In genomic region chr1:236275061-236275460, GRCh38 we compare ENCODE assay signal across 21 cellular contexts. TPM values are rescaled to one million over a fixed set of nuclear protein-coding genes. Genes with fewer than 3 reads are reported as not detected.
DNase-seq lines count a peak whose midpoint lies in the region; ATAC-seq, FAIRE-seq and TF ChIP-seq lines count a peak whose summit lies in the region.
"Had no signal": no experiment of that assay in that cellular context is flagged by ENCODE, and none has a peak within 500 bp of the region (broad histone marks: within the 10 kb centered on the region; RNA-seq: fewer than 3 reads in every experiment).

No MANE protein-coding gene starts in this region.

- intact Hi-C loops in K562 (cut with micrococcal nuclease) = no loop called here

- H3K4me1 ChIP-seq in HEK293 (ENCODE audit: control insufficient read depth, insufficient read depth, low read length) (no peaks in the 10 kb centered on the region), Loucy (ENCODE audit: insufficient read depth, low read length, poor library complexity, severe bottlenecking) (peaks cover 32% of the 10 kb centered on the region), K562 (replicated peaks in 1 of 2; ENCODE audit: control insufficient read depth in 2 of 2, insufficient read depth in 2 of 2, low read length in 2 of 2) (no peaks in the 10 kb centered on the region; a peak in 1 of 5 replicates)
- H3K4me1 ChIP-seq: BE2C, Caco-2 had no signal

- no peaks in the 10 kb centered on the region for H3K36me3 Mint-ChIP-seq in activated T-helper 17 cell treated with anti-CD3 and anti-CD28 coated beads, Interleukin-2, amount 50 U/mL, for 72 hours (ENCODE audit: low read depth)

- H3F3A ChIP-seq in Loucy (ENCODE audit: low read depth) = no peaks in the 10 kb centered on the region

- H2AFZ ChIP-seq in Loucy (ENCODE audit: low read length) = no peak overlapping the region
- H2AFZ ChIP-seq in K562 (ENCODE audit: low read depth, low read length) = no peak overlapping the region

- H3K27ac Mint-ChIP-seq in activated T-helper 17 cell treated with anti-CD3 and anti-CD28 coated beads, Interleukin-2, amount 50 U/mL, for 72 hours = no peak overlapping the region
- H3K27ac Mint-ChIP-seq: CD4-positive, alpha-beta T cell; CD8-positive, alpha-beta T cell had no signal

- no peaks in the 10 kb centered on the region for H3K9me2 ChIP-seq in Loucy (replicated peaks; ENCODE audit: low read depth, low read length)

- H4K20me1 ChIP-seq in Loucy (ENCODE audit: insufficient read depth, low read length, poor library complexity, severe bottlenecking) = peaks cover 11% of the 10 kb centered on the region
- H4K20me1 ChIP-seq in K562 (replicated peaks; ENCODE audit: control insufficient read depth, insufficient read depth, low read length) = no peaks in the 10 kb centered on the region

- H3K9me3 Mint-ChIP-seq in activated T-helper 17 cell treated with anti-CD3 and anti-CD28 coated beads, Interleukin-2, amount 50 U/mL, for 72 hours = peaks cover 3% of the 10 kb centered on the region
- H3K9me3 Mint-ChIP-seq: CD4-positive, alpha-beta T cell; CD8-positive, alpha-beta T cell had no signal

- no peak overlapping the region for H3K9ac ChIP-seq in Loucy (ENCODE audit: low read depth, low read length, poor library complexity, severe bottlenecking)
- H3K9ac ChIP-seq in K562 (ENCODE audit: insufficient read depth in 1 of 2, low read depth in 2 of 2, low read length in 2 of 2) = no peak overlapping the region
- H3K9ac ChIP-seq: BLaER1 had no signal

- no peak for FAIRE-seq in K562 (lab: Jason Lieb, UNC)
- no peak for FAIRE-seq in H54 (lab: Jason Lieb, UNC)
- FAIRE-seq: A204.1, D721Med, G401.6 had no signal

- TF ChIP-seq POLR2A in K562 (conservative IDR thresholded peaks at IDR 0.05) (no peak), H54 (IDR thresholded peaks at IDR 0.05; ENCODE audit: low read depth, low read length) (no peak)

- CTCF ChIA-PET in HEK293 (lab: Yijun Ruan, JAX) = interaction anchor here (0.6 kb wide), 1 partner anchor 22 kb away, joined by 4 read pairs; no protein-coding TSS in a partner anchor
- CTCF ChIA-PET in K562 (lab: Yijun Ruan, JAX; ENCODE audit: low intra/inter-chr PET ratio) = no interaction called here

- H3K36me3 ChIP-seq in HEK293 (ENCODE audit: control insufficient read depth in 2 of 2, insufficient read depth in 1 of 2, low read length in 2 of 2) = no peaks in the 10 kb centered on the region; a peak in 1 of 3 replicates
- no peaks in the 10 kb centered on the region for H3K36me3 ChIP-seq in Loucy (ENCODE audit: insufficient read depth, low read length)
- H3K36me3 ChIP-seq in K562 (ENCODE audit: control insufficient read depth, insufficient read depth, low read length) = no peaks in the 10 kb centered on the region
- H3K36me3 ChIP-seq: BE2C had no signal

- TF ChIP-seq CTCF in HEK293 (tag by site-specific recombination; IDR thresholded peaks at IDR 0.05) = no peak
- no peak for TF ChIP-seq CTCF in Loucy (conservative IDR thresholded peaks at IDR 0.05; ENCODE audit: low read length)
- TF ChIP-seq CTCF in K562 (IDR thresholded peaks at IDR 0.05 in 2 of 3, conservative IDR thresholded peaks at IDR 0.05 in 1 of 3; ENCODE audit: insufficient read depth in 2 of 3, low read depth in 1 of 3, low read length in 3 of 3) = no peak

- no peak overlapping the region for H3K27ac ChIP-seq in HEK293 (ENCODE audit: extremely low read depth, low read depth, low read length)
- H3K27ac ChIP-seq in K562 (ENCODE audit: extremely low read depth, low read depth, low read length) = no peak overlapping the region
- H3K27ac ChIP-seq: BLaER1, C4-2B had no signal

- ATAC-seq in K562 (peak; percentile 25; the same call in 2 of the 3 replicates), HG03460 (IDR thresholded peaks at IDR 0.05; ENCODE audit: unreplicated experiment) (no peak), HG03025 (IDR thresholded peaks at IDR 0.05; ENCODE audit: low FRiP score, unreplicated experiment) (no peak)
- no peak for ATAC-seq in activated T-helper 17 cell treated with anti-CD3 and anti-CD28 coated beads, Interleukin-2, amount 50 U/mL, for 72 hours (replicated peaks)
- ATAC-seq: CD8-positive, alpha-beta T cell had no signal

- BruUV-seq in K562 (replicated peaks; lab: Mats Ljungman, UMichigan) = no TSS peak

- no peak for TF ChIP-seq RAD21 in K562 (CRISPR knock-in tag; conservative IDR thresholded peaks at IDR 0.05 in 1 of 2, IDR thresholded peaks at IDR 0.05 in 1 of 2)

- in situ Hi-C loops in K562 (cut with MboI) = no loop called here

- POLR2A ChIA-PET in HEK293 (lab: Yijun Ruan, JAX) = no interaction called here
- POLR2A ChIA-PET in K562 (lab: Yijun Ruan, JAX) = interaction anchor here (0.8 to 2.4 kb wide), 4 partner anchors 9 to 35 kb away, joined by 3 to 8 read pairs (median 4); no protein-coding TSS in a partner anchor

- H3K4me3 ChIP-seq in HEK293 (ENCODE audit: low read depth, low read length) = no peak overlapping the region
- H3K4me3 ChIP-seq in Loucy (ENCODE audit: low read length, poor library complexity, severe bottlenecking) = no peak overlapping the region
- no peak overlapping the region for H3K4me3 ChIP-seq in K562
- H3K4me3 ChIP-seq: BLaER1 had no signal

- H3K9me3 ChIP-seq in HEK293 (ENCODE audit: control insufficient read depth, insufficient read depth, low read depth, low read length) = no peaks in the 10 kb centered on the region
- no peaks in the 10 kb centered on the region for H3K9me3 ChIP-seq in Loucy (ENCODE audit: insufficient read depth, low read depth, low read length)
- H3K9me3 ChIP-seq in K562 (replicated peaks; ENCODE audit: control insufficient read depth, insufficient read depth, low read depth, low read length) = no peaks in the 10 kb centered on the region
- H3K9me3 ChIP-seq: BE2C, Caco-2 had no signal

- H3K4me1 Mint-ChIP-seq in activated T-helper 17 cell treated with anti-CD3 and anti-CD28 coated beads, Interleukin-2, amount 50 U/mL, for 72 hours = peaks cover 19% of the 10 kb centered on the region

- no peak overlapping the region for H3K4me3 Mint-ChIP-seq in activated T-helper 17 cell treated with anti-CD3 and anti-CD28 coated beads, Interleukin-2, amount 50 U/mL, for 72 hours
- H3K4me3 Mint-ChIP-seq: CD4-positive, alpha-beta T cell; CD8-positive, alpha-beta T cell had no signal

- H3K27me3 ChIP-seq in Loucy (ENCODE audit: insufficient read depth, low read length, poor library complexity, severe bottlenecking) (no peaks in the 10 kb centered on the region), K562 (ENCODE audit: control insufficient read depth in 2 of 2, insufficient read depth in 2 of 2, low read length in 2 of 2) (no peaks in the 10 kb centered on the region)
- H3K27me3 ChIP-seq: BLaER1 had no signal

- H3K79me2 ChIP-seq in Loucy (ENCODE audit: insufficient read depth, low read length) (peaks cover 50% of the 10 kb centered on the region; the same call in 1 of the 2 replicates), K562 (ENCODE audit: control insufficient read depth, insufficient read depth, low read length) (no peaks in the 10 kb centered on the region)

- no peaks in the 10 kb centered on the region for H3K27me3 Mint-ChIP-seq in activated T-helper 17 cell treated with anti-CD3 and anti-CD28 coated beads, Interleukin-2, amount 50 U/mL, for 72 hours
- H3K27me3 Mint-ChIP-seq: CD4-positive, alpha-beta T cell had no signal

- peak overlapping the region; percentile 3 for H3K4me2 ChIP-seq in Loucy (ENCODE audit: low read depth, low read length, poor library complexity, severe bottlenecking)
- H3K4me2 ChIP-seq in K562 (ENCODE audit: insufficient read depth, low read length) = no peak overlapping the region
- H3K4me2 ChIP-seq: BLaER1 had no signal

- TF ChIP-seq EP300 in K562 (IDR thresholded peaks at IDR 0.05; ENCODE audit: low read length) = no peak

- DNase-seq in K562 (ENCODE audit: extremely low read depth in 1 of 4, low spot score in 3 of 4) (no peak), H54 (ENCODE audit: insufficient read length, low spot score) (no peak)
- DNase-seq: 8988T; ACHN; BE2C; Caco-2; Calu3; CD4-positive, alpha-beta T cell; CD8-positive, alpha-beta T cell; DMS79 treated with DMSO at 0.1 percent for 48 hours; GF-D8 had no signal

- H3K9me1 ChIP-seq in K562 (ENCODE audit: control insufficient read depth, insufficient read depth, low read length) = no peaks in the 10 kb centered on the region

TF ChIP-seq in HEK293, 187 proteins besides CTCF, POLR2A, EP300 and RAD21 (continues in another document):
- 0 out of 2 replicates have a peak, but pooled peaks have one; percentile 42 for TF ChIP-seq ZFP37 (tag by site-specific recombination; IDR thresholded peaks at IDR 0.05)

TF ChIP-seq in K562, 482 proteins besides CTCF, POLR2A, EP300 and RAD21 (continues in another document):
- TF ChIP-seq ZNF668 (CRISPR knock-in tag; IDR thresholded peaks at IDR 0.05) = no peak
- TF ChIP-seq SMARCA5 (IDR thresholded peaks at IDR 0.05) = no peak
- TF ChIP-seq POLR2B (IDR thresholded peaks at IDR 0.05; ENCODE audit: low read depth, partially characterized antibody) = no peak
- no peak for TF ChIP-seq ZNF175 (CRISPR knock-in tag; IDR thresholded peaks at IDR 0.05; ENCODE audit: low read depth)
- no peak for TF ChIP-seq MCM5 (IDR thresholded peaks at IDR 0.05; ENCODE audit: low read depth)
- TF ChIP-seq CEBPB (tag; IDR thresholded peaks at IDR 0.05) = no peak
- TF ChIP-seq RNF2 (IDR thresholded peaks at IDR 0.05) = no peak
- no peak for TF ChIP-seq ZFP36 (IDR thresholded peaks at IDR 0.05; ENCODE audit: low read depth, low read length, partially characterized antibody)
- no peak for TF ChIP-seq MAZ (CRISPR knock-in tag; conservative IDR thresholded peaks at IDR 0.05 in 1 of 2, IDR thresholded peaks at IDR 0.05 in 1 of 2)

RNA-seq across cellular contexts. Expression of gene ERO1B, which starts 6.7 kb away (rescaled TPM):
- 2.2 and 8.7 TPM in 2 replicates for total RNA-seq in K562 (2011; cell fraction: chromatin; rRNA removed; ENCODE audit: low replicate concordance)
- total RNA-seq in K562 (2011; cell fraction: nucleolus; rRNA removed) = 1.2 and 2.6 TPM in 2 replicates
- 4.0 and 4.7 TPM in 2 replicates for total RNA-seq in K562 (2011; cell fraction: nucleoplasm; rRNA removed)
- total RNA-seq in K562 (2014; rRNA removed) = 3.0 and 3.3 TPM in 2 replicates
- total RNA-seq in K562 (2014; rRNA removed; fragmentation: Illumina TruSeq; extraction: Trizol) = 6.4 and 6.9 TPM in 2 replicates
- 4.2 and 4.4 TPM in 2 replicates for total RNA-seq in K562 (2015; rRNA removed; fragmentation: Illumina TruSeq; extraction: Trizol)
- total RNA-seq in K562 (2021) = 5.3 and 6.2 TPM in 2 replicates
- polyA plus RNA-seq in K562 (2011; rRNA removed) = 0.55 and 0.59 TPM in 2 replicates
- 0.12 and 0.21 TPM in 2 replicates for polyA plus RNA-seq in K562 (2011; cell fraction: cytosol; rRNA removed)
- 0.37 and 0.62 TPM in 2 replicates for polyA plus RNA-seq in K562 (2011; cell fraction: nucleus; rRNA removed)
- 2.9 and 6.9 TPM in 2 replicates for polyA plus RNA-seq in K562 (2012)
- 6.1 and 6.3 TPM in 2 replicates for polyA plus RNA-seq in K562 (2014; fragmentation: Illumina TruSeq; extraction: Trizol)
- 1 to 10 TPM; 2.3 TPM for polyA plus RNA-seq in K562 (2014; fragmentation: Nextera tagmentation; extraction: Ambion mirVana)
- polyA plus RNA-seq in K562 (2014; rRNA removed) = 5.0 and 6.4 TPM in 2 replicates
- polyA minus RNA-seq in K562 (2011; rRNA and poly(A)+ RNA removed) = 0.67 and 1.2 TPM in 2 replicates
- 0.36 and 1.0 TPM in 2 replicates for polyA minus RNA-seq in K562 (2011; cell fraction: cytosol; rRNA and poly(A)+ RNA removed)
- polyA minus RNA-seq in K562 (2011; cell fraction: nucleus; rRNA and poly(A)+ RNA removed) = 0.54 and 0.89 TPM in 2 replicates
- total RNA-seq in activated T-helper 17 cell treated with anti-CD3 and anti-CD28 coated beads, Interleukin-2, amount 50 U/mL, for 72 hours = 1 to 10 TPM; 4.0 to 4.2 TPM
